ENCODE assay signal across 1 cellular context in the genomic region with DNA sequence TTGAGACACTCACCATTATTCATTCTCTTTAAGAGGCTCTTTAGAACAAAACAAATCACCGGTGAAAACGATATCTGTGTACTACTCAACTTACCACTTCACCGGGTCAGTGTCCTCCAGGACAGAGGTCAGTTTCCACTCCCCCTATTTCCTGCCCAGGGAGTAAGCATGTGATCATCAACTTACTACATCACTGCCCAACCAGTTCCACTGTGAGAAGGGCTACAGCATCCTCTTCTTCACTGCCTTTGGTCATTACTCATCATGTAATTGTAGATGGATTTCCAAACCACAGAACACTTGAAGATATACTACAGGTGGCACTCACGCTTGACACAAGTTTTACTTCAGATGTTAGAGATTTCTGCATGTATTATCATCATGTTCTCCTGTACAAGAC.
TF ChIP-seq lines count a peak whose summit lies in the region.

No MANE protein-coding gene starts in this region.

TF ChIP-seq in SK-N-SH, 30 proteins besides CTCF, POLR2A, EP300 and RAD21 (continued from another document):
- peak; percentile 51; the same call in 1 of the 2 replicates for TF ChIP-seq USF1 (IDR thresholded peaks at IDR 0.05; ENCODE audit: borderline replicate concordance, low read depth)
